ENCODE assay signal across 1 cellular context in the genomic region with DNA sequence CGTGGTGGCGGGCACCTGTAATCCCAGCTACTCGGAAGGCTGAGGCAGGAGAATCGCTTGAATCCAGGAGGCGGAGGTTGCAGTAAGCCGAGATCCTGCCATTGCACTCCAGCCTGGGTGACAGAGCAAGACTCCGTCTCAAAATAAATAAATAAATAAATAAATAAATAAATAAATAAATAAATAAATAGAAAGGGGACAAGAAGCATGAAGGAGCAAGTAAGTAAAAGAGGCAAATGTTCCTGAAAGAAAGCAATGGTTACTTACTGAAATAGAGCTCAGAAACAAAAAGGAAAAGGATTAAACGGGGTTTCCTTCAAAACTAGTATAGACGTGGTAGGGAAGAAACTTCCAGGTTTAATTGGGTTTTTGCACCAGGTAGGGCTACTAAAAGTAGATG.
TF ChIP-seq lines count a peak whose summit lies in the region.

No MANE protein-coding gene starts in this region.

TF ChIP-seq in HEK293, 187 proteins besides CTCF, POLR2A, EP300 and RAD21 (continued from another document):
- peak; percentile 56 for TF ChIP-seq ZNF510 (tag by site-specific recombination; IDR thresholded peaks at IDR 0.05; ENCODE audit: insufficient replicate concordance)
- TF ChIP-seq ZNF654 (tag by site-specific recombination; IDR thresholded peaks at IDR 0.05; ENCODE audit: low read depth): peak; percentile 18; the same call in 1 of the 2 replicates
- TF ChIP-seq ZNF394 (tag by site-specific recombination; IDR thresholded peaks at IDR 0.05; ENCODE audit: borderline replicate concordance): peak; percentile 89
- TF ChIP-seq, protein P1, sequence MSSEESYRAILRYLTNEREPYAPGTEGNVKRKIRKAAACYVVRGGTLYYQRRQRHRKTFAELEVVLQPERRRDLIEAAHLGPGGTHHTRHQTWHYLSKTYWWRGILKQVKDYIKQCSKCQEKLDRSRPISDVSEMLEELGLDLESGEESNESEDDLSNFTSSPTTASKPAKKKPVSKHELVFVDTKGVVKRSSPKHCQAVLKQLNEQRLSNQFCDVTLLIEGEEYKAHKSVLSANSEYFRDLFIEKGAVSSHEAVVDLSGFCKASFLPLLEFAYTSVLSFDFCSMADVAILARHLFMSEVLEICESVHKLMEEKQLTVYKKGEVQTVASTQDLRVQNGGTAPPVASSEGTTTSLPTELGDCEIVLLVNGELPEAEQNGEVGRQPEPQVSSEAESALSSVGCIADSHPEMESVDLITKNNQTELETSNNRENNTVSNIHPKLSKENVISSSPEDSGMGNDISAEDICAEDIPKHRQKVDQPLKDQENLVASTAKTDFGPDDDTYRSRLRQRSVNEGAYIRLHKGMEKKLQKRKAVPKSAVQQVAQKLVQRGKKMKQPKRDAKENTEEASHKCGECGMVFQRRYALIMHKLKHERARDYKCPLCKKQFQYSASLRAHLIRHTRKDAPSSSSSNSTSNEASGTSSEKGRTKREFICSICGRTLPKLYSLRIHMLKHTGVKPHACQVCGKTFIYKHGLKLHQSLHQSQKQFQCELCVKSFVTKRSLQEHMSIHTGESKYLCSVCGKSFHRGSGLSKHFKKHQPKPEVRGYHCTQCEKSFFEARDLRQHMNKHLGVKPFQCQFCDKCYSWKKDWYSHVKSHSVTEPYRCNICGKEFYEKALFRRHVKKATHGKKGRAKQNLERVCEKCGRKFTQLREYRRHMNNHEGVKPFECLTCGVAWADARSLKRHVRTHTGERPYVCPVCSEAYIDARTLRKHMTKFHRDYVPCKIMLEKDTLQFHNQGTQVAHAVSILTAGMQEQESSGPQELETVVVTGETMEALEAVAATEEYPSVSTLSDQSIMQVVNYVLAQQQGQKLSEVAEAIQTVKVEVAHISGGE (tag by site-specific recombination; conservative IDR thresholded peaks at IDR 0.05; ENCODE audit: low read depth): peak; percentile 83
- TF ChIP-seq ZNF292 (tag by site-specific recombination; IDR thresholded peaks at IDR 0.05; ENCODE audit: borderline replicate concordance, low read depth): peak; percentile 47; the same call in 1 of the 2 replicates
- TF ChIP-seq ZNF623 (tag by site-specific recombination; IDR thresholded peaks at IDR 0.05): peak; percentile 75
- TF ChIP-seq ZNF560 (tag by site-specific recombination; IDR thresholded peaks at IDR 0.05; ENCODE audit: borderline replicate concordance): peak; percentile 84; the same call in 1 of the 2 replicates
- peak; percentile 88 for TF ChIP-seq ZNF426 (tag by site-specific recombination; IDR thresholded peaks at IDR 0.05)
- peak; percentile 41; the same call in 1 of the 2 replicates for TF ChIP-seq ZFP3 (tag by site-specific recombination; IDR thresholded peaks at IDR 0.05; ENCODE audit: low read depth)
- TF ChIP-seq ZBTB8A (tag by site-specific recombination; IDR thresholded peaks at IDR 0.05): peak; percentile 68
- TF ChIP-seq RBAK (tag by site-specific recombination; IDR thresholded peaks at IDR 0.05): 0 out of 2 replicates have a peak, but pooled peaks have one; percentile 37
- TF ChIP-seq ZNF791 (tag by site-specific recombination; IDR thresholded peaks at IDR 0.05): peak; percentile 48; the same call in 1 of the 2 replicates
- TF ChIP-seq ZNF341 (tag by site-specific recombination; IDR thresholded peaks at IDR 0.05; ENCODE audit: low read depth): 0 out of 2 replicates have a peak, but pooled peaks have one; percentile 13
- TF ChIP-seq, protein P2, sequence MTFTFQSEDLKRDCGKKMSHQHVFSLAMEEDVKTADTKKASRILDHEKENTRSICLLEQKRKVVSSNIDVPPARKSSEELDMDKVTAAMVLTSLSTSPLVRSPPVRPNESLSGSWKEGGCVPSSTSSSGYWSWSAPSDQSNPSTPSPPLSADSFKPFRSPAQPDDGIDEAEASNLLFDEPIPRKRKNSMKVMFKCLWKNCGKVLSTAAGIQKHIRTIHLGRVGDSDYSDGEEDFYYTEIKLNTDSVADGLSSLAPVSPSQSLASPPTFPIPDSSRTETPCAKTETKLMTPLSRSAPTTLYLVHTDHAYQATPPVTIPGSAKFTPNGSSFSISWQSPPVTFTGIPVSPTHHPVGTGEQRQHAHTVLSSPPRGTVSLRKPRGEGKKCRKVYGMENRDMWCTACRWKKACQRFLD (tag by site-specific recombination; IDR thresholded peaks at IDR 0.05): 0 out of 2 replicates have a peak, but pooled peaks have one; percentile 48
- 0 out of 2 replicates have a peak, but pooled peaks have one; percentile 51 for TF ChIP-seq ZNF433 (tag by site-specific recombination; IDR thresholded peaks at IDR 0.05; ENCODE audit: low read depth)
- peak; percentile 81; the same call in 1 of the 2 replicates for TF ChIP-seq ZNF202 (tag by site-specific recombination; IDR thresholded peaks at IDR 0.05; ENCODE audit: borderline replicate concordance)
